In genomic region chr6:11012976-11013375, GRCh38 we compare ENCODE assay signal across 1 cellular context.
TF ChIP-seq lines count a peak whose summit lies in the region.

No MANE protein-coding gene starts in this region.

TF ChIP-seq in HepG2, 621 proteins besides CTCF, POLR2A, EP300 and RAD21 (continued from another document):
- TF ChIP-seq ZNF607 (CRISPR knock-in tag; IDR thresholded peaks at IDR 0.05; ENCODE audit: borderline replicate concordance) (no peak), MTA3 (CRISPR knock-in tag; IDR thresholded peaks at IDR 0.05) (no peak), ZNF737 (CRISPR knock-in tag; IDR thresholded peaks at IDR 0.05; ENCODE audit: borderline replicate concordance) (no peak), E2F5 (CRISPR knock-in tag; conservative IDR thresholded peaks at IDR 0.05) (no peak), SAFB2 (CRISPR knock-in tag; IDR thresholded peaks at IDR 0.05; ENCODE audit: borderline replicate concordance, low read depth) (no peak), JARID2 (CRISPR knock-in tag; IDR thresholded peaks at IDR 0.05; ENCODE audit: insufficient replicate concordance) (no peak), HDAC6 (IDR thresholded peaks at IDR 0.05; ENCODE audit: low read depth, low read length) (0 out of 2 replicates have a peak, but pooled peaks have one; percentile 22), ZNF251 (CRISPR knock-in tag; IDR thresholded peaks at IDR 0.05) (no peak)
